In the genomic region with DNA sequence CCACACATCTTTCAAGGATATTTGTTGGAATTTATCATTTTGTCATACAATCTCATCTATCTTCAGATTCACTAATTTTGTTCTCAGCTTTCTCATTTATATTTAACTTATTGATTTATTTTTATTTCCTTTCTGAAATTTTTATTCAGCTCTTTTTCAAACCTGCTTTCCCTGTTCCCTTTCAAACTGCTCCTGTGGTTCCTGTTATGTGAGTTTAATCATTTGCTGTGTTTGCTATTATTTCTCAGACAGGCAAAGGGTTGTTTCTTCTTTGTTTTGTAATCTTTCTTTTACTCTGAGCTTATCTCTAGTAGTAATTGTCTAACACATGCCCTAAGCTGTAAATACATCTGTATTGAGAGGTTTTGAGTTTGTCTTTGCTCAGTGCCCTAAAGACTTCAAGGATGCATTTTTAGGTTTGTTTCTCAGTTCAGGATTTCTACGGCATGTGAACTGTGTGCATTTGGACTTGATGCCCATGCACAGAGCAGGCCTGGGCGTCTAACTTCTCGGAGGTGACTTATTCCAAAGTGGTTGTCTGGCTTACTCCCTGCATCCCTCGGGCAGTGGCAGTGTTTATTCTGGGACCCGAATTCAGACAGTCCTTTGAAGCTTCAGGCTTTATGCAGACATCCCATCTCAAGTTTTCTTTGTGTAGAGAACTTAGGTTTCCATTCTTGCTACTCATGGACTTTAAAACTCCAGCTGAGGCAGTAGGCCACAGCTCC, we compare ENCODE assay signal across 21 cellular contexts.
"Had no signal": no experiment of that assay in that cellular context is flagged by ENCODE, and none has a peak within 500 bp of the region (broad histone marks: within the 10 kb centered on the region; RNA-seq: fewer than 3 reads in every experiment).

No MANE protein-coding gene starts in this region.

- H3K9me3 ChIP-seq: gastrocnemius medialis, prostate gland, right lobe of liver had no signal

- ATAC-seq: gastrocnemius medialis; left colon; left ventricle myocardium superior; mucosa of descending colon; natural killer cell; right lobe of liver; stimulated activated memory B cell treated with anti-CD40 and anti-IgM and Interleukin-4, amounts not matched to agents 10 μg/mL and 1 μg/mL and 100 μg/mL, for 72 hours had no signal

- H3K9ac ChIP-seq: parathyroid adenoma had no signal

- H3K4me3 ChIP-seq: coronary artery, gastrocnemius medialis, lung, mucosa of descending colon, prostate gland, right lobe of liver, spleen, tibial artery had no signal

- H3K27ac ChIP-seq: coronary artery, gastrocnemius medialis, parathyroid adenoma, prostate gland, right lobe of liver, spleen, tibial artery had no signal

- H3K79me2 ChIP-seq: parathyroid adenoma had no signal

- H2AFZ ChIP-seq: parathyroid adenoma had no signal

- H3K27me3 ChIP-seq: gastrocnemius medialis, right lobe of liver, tibial artery had no signal

- H3K4me1 ChIP-seq: gastrocnemius medialis, parathyroid adenoma, prostate gland, right lobe of liver, spleen, tibial artery had no signal

- H3K36me3 ChIP-seq: gastrocnemius medialis, prostate gland, right lobe of liver, spleen, tibial artery had no signal

- DNase-seq: central memory CD4-positive, alpha-beta T cell; effector CD4-positive, alpha-beta T cell; gastrocnemius medialis; glutamatergic neuron; immature natural killer cell; left colon; left ventricle myocardium superior; mesenchymal stem cell; mucosa of descending colon; natural killer cell; right lobe of liver; spleen; stimulated activated CD4-positive, alpha-beta T cell treated with anti-CD3 and anti-CD28 coated beads, Interleukin-15, amount 100 ng/mL, for 24 hours; stimulated activated CD4-positive, alpha-beta T cell treated with anti-CD3 and anti-CD28 coated beads, Interleukin-1b, Interleukin-23, amount 100 ng/mL, for 48 hours; stimulated activated CD4-positive, alpha-beta T cell treated with anti-CD3 and anti-CD28 coated beads, Interleukin-4, amount 100 ng/mL, for 24 hours; tibial artery had no signal
